ENCODE assay signal across 7 cellular contexts in the genomic region with DNA sequence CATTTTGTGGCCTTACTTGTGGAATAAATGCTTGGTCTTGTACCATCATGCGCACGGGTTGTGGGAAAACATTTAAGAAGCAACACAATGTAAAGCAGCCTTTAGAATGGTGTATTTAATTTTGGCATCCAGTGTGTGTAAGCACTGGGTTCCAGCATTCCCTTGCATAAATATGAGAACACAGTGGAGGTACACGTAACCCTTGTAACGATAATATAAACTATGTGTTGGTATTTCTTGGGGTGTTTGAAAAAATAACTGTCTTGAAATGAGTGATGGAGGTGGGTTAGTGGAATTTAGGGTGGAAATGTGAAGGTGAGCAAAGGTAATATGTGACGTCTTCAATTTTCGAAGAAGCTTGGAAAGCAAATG. TPM values are rescaled to one million over a fixed set of nuclear protein-coding genes. Genes with fewer than 3 reads are reported as not detected.
DNase-seq lines count a peak whose midpoint lies in the region.

No MANE protein-coding gene starts in this region.

- no peaks in the 10 kb centered on the region for H3K27me3 Mint-ChIP-seq in activated naive CD8-positive, alpha-beta T cell treated with anti-CD3 and anti-CD28 coated beads for 36 hours

- no peaks in the 10 kb centered on the region for H3K9me3 Mint-ChIP-seq in activated naive CD8-positive, alpha-beta T cell treated with anti-CD3 and anti-CD28 coated beads for 36 hours

- H3K27ac Mint-ChIP-seq in activated naive CD8-positive, alpha-beta T cell treated with anti-CD3 and anti-CD28 coated beads for 36 hours, result peak overlapping the region; percentile 92

- H3K4me1 Mint-ChIP-seq in activated naive CD8-positive, alpha-beta T cell treated with anti-CD3 and anti-CD28 coated beads for 36 hours, result peaks cover 31% of the 10 kb centered on the region

- H3K27ac ChIP-seq in HUES6 (ENCODE audit: low read depth, low read length), result peak overlapping the region; percentile 73
- no peak overlapping the region for H3K27ac ChIP-seq in iPS-20b (ENCODE audit: low read length)
- peak overlapping the region; percentile 87 for H3K27ac ChIP-seq in stomach smooth muscle (ENCODE audit: low read length)

- H3K36me3 ChIP-seq in HUES6 (ENCODE audit: control insufficient read depth, insufficient read depth, low read length) (no peaks in the 10 kb centered on the region), iPS-20b (ENCODE audit: insufficient read depth, low read depth, low read length) (no peaks in the 10 kb centered on the region), stomach smooth muscle (ENCODE audit: control insufficient read depth in 2 of 2, insufficient read depth in 2 of 2, low read length in 2 of 2) (no peaks in the 10 kb centered on the region)

- DNase-seq in activated naive CD8-positive, alpha-beta T cell treated with anti-CD3 and anti-CD28 coated beads for 36 hours, result no peak
- DNase-seq in GOT3 (lab: John Stamatoyannopoulos, UW) (no peak), activated gamma-delta T cell (lab: John Stamatoyannopoulos, UW) (no peak)
- DNase-seq in activated CD4-positive, alpha-beta T cell treated with anti-CD3 and anti-CD28 coated beads for 48 hours, result no peak

- H3K4me3 ChIP-seq in HUES6 (ENCODE audit: low read depth, low read length) (peak overlapping the region; percentile 97), iPS-20b (ENCODE audit: low read length) (peak overlapping the region; percentile 70), stomach smooth muscle (ENCODE audit: low read length in 2 of 2) (peak overlapping the region; percentile 72 to 89)

- H3K36me3 Mint-ChIP-seq in activated naive CD8-positive, alpha-beta T cell treated with anti-CD3 and anti-CD28 coated beads for 36 hours, result peaks cover 16% of the 10 kb centered on the region

- H3K4me3 Mint-ChIP-seq in activated naive CD8-positive, alpha-beta T cell treated with anti-CD3 and anti-CD28 coated beads for 36 hours, result peak overlapping the region; percentile 91

- H3K27me3 ChIP-seq in HUES6 (ENCODE audit: control insufficient read depth, insufficient read depth, low read length) (peaks cover 21% of the 10 kb centered on the region), iPS-20b (ENCODE audit: insufficient read depth, low read length) (peaks cover 24% of the 10 kb centered on the region), stomach smooth muscle (ENCODE audit: control insufficient read depth in 1 of 2, insufficient read depth in 2 of 2, low read length in 2 of 2) (no peaks in the 10 kb centered on the region)

- H3K4me1 ChIP-seq in HUES6 (ENCODE audit: control insufficient read depth, insufficient read depth, low read length), result peaks cover 17% of the 10 kb centered on the region
- peaks cover 18% of the 10 kb centered on the region for H3K4me1 ChIP-seq in iPS-20b (ENCODE audit: insufficient read depth, low read length)
- H3K4me1 ChIP-seq in stomach smooth muscle (ENCODE audit: control insufficient read depth, insufficient read depth, low read length), result peaks cover 10% of the 10 kb centered on the region

- H3K9me3 ChIP-seq in HUES6 (ENCODE audit: control insufficient read depth, insufficient read depth, low read depth, low read length) (no peaks in the 10 kb centered on the region), iPS-20b (ENCODE audit: insufficient read depth, low read depth, low read length) (no peaks in the 10 kb centered on the region), stomach smooth muscle (ENCODE audit: control insufficient read depth in 2 of 2, low read length in 2 of 2) (no peaks in the 10 kb centered on the region)

- H3K9ac ChIP-seq in HUES6 (ENCODE audit: low read length) (peak overlapping the region; percentile 89), iPS-20b (ENCODE audit: low read depth, low read length) (peak overlapping the region; percentile 79), stomach smooth muscle (ENCODE audit: low read length in 2 of 2) (peak overlapping the region; percentile 47 to 83)

RNA-seq across cellular contexts. Expression of a gene that starts 2.1 kb away (rescaled TPM):
- total RNA-seq in activated naive CD8-positive, alpha-beta T cell treated with anti-CD3 and anti-CD28 coated beads for 36 hours, result 10 to 100 TPM; 39.4 to 42.9 TPM
